In the genomic region with DNA sequence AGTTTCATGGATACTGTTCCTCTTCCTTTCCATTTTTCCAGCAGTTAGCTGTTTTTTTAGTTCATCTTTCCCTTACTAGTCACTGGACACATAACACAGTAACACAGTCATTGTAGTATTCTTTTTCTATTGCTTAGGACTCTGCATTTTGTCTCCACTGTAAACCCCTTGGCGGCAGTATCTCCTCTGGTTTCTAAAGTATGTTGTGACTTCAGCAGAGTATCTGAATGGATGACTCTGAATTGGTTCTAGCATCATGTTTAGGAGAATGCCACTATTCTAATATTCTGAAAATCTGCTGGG, we compare ENCODE assay signal across 8 cellular contexts. TPM values are rescaled to one million over a fixed set of nuclear protein-coding genes. Genes with fewer than 3 reads are reported as not detected.
A peak's percentile ranks its signal among the peaks of the same experiment; 100 is the strongest.
DNase-seq lines count a peak whose midpoint lies in the region; FAIRE-seq and TF ChIP-seq lines count a peak whose summit lies in the region.

No MANE protein-coding gene starts in this region.

- H3K4me1 Mint-ChIP-seq in MCF 10A (ENCODE audit: insufficient read depth, unreplicated experiment), result peaks cover 17% of the 10 kb centered on the region

- no peaks in the 10 kb centered on the region for H3K4me1 ChIP-seq in breast epithelium

- BruUV-seq in MCF 10A (replicated peaks; lab: Mats Ljungman, UMichigan), result no TSS peak

- FAIRE-seq in urothelium cell line (lab: Jason Lieb, UNC), result no peak

- H3K9me3 ChIP-seq in breast epithelium, result no peaks in the 10 kb centered on the region

- H3K4me3 Mint-ChIP-seq in MCF 10A (ENCODE audit: unreplicated experiment), result peak overlapping the region; percentile 2

- no peaks in the 10 kb centered on the region for H3K9me3 Mint-ChIP-seq in MCF 10A (ENCODE audit: unreplicated experiment)

- intact Hi-C loops in MCF 10A (cut with micrococcal nuclease), result loop anchor here (5.0 to 10.0 kb wide), 2 partner anchors 61 to 338 kb away; no protein-coding TSS in a partner anchor
- intact Hi-C loops in breast epithelium (cut with DNase I; ENCODE audit: low total_unique reads), result loop anchor here (5.0 kb wide), 1 partner anchor 784 kb away; no protein-coding TSS in a partner anchor

- TF ChIP-seq POLR2A in breast epithelium (IDR thresholded peaks at IDR 0.05), result no peak

- POLR2A ChIA-PET in MCF 10A (lab: Yijun Ruan, JAX), result interaction anchor here (0.6 to 1.6 kb wide), 3 partner anchors 344 to 1023 kb away, joined by 3 to 4 read pairs (median 3); no protein-coding TSS in a partner anchor

- no peaks in the 10 kb centered on the region for H3K27me3 ChIP-seq in breast epithelium

- no peak overlapping the region for H3K27ac Mint-ChIP-seq in MCF 10A (ENCODE audit: low read depth, unreplicated experiment)

- H3K36me3 Mint-ChIP-seq in MCF 10A (ENCODE audit: insufficient read depth, unreplicated experiment), result no peaks in the 10 kb centered on the region

- no peaks in the 10 kb centered on the region for H3K27me3 Mint-ChIP-seq in MCF 10A (ENCODE audit: insufficient read depth, unreplicated experiment)

- no peaks in the 10 kb centered on the region for H3K36me3 ChIP-seq in breast epithelium

- DNase-seq in MCF 10A (ENCODE audit: unreplicated experiment) (peak; percentile 29), breast epithelium (ENCODE audit: low spot score in 2 of 2) (no peak), NCI-H2227 (lab: John Stamatoyannopoulos, UW; ENCODE audit: unreplicated experiment) (peak; percentile 41), cardiac fibroblast (ENCODE audit: low read depth in 2 of 2) (peak; percentile 62 to 67), urothelium cell line (ENCODE audit: low spot score) (peak; percentile 12), NCI-H226 (no peak), NCI-H1436 treated with DMSO at 0.1 percent for 48 hours (lab: John Stamatoyannopoulos, UW) (no peak)
- no peak for DNase-seq in stimulated activated naive CD4-positive, alpha-beta T cell (lab: John Stamatoyannopoulos, UW)

- H3K4me3 ChIP-seq in breast epithelium (no peak overlapping the region), cardiac fibroblast (replicated peaks in 1 of 2; ENCODE audit: low read depth in 2 of 2, low read length in 2 of 2) (no peak overlapping the region)

- no peak overlapping the region for H3K27ac ChIP-seq in breast epithelium

- CTCF ChIA-PET in MCF 10A (lab: Yijun Ruan, JAX), result interaction anchor here (0.5 to 3.9 kb wide), 7 partner anchors 10 to 426 kb away, joined by 3 to 26 read pairs (median 3); no protein-coding TSS in a partner anchor

- TF ChIP-seq CTCF in MCF 10A (IDR thresholded peaks at IDR 0.05; ENCODE audit: unreplicated experiment) (no peak), breast epithelium (IDR thresholded peaks at IDR 0.05) (no peak), cardiac fibroblast (IDR thresholded peaks at IDR 0.05; ENCODE audit: low read depth, low read length) (peak; percentile 39)

RNA-seq across cellular contexts. Expression of gene CDC7, which starts 2.2 kb away (rescaled TPM):
- total RNA-seq in MCF 10A (2022) (4.0 and 8.0 TPM in 2 replicates), breast epithelium (1 to 10 TPM in 2 of 3 donors, under 1 TPM in 1; 0.48 to 4.9 (median 4.1) TPM)

Comparison
In these comparisons a context has a peak if more than half of its experiments do, and no peak if none do; other contexts are left out.
1. DNase-seq: peak in MCF 10A (single experiment), NCI-H2227 (single experiment), cardiac fibroblast (2 of 2) and urothelium cell line (single experiment); none in breast epithelium (0 of 2), NCI-H226 (single experiment), stimulated activated naive CD4-positive, alpha-beta T cell (0 of 6) and NCI-H1436 treated with DMSO at 0.1 percent for 48 hours (single experiment).